In the genomic region with DNA sequence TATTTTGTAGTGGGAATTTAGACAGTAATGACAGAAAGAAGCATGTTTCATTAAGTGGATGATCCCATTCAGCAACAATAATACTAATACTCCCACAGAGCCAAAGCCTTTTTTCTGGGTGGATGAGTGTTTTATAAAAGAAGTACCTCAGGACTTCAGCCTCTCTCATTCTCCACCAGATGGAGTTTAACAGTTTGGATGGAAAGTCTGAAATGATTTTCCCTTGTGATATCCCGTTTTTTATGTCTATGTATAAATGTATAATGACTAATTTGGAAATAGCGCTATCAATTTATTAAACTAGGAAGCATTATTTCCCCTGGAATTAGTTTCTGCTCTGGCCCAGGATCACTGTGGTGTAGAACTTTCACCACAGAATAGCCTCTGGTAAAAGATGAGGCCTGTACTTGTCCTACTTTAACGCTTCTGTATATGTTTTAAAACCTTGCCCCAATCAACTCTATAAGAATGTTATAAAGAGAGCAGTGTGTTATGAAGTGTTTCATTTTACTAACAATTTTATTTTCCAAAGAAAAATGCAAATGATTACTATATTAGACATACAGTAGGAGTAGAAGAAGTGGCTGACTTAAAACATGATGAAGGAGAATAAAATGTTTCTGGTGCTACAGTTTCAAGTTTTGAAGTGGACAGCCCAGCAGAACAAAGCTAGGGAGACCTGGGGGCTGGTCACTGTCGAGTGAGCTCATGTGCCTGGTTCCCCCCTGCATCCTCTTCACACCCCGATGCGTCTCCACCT, we compare ENCODE assay signal across 12 cellular contexts.
DNase-seq lines count a peak whose midpoint lies in the region; ATAC-seq and TF ChIP-seq lines count a peak whose summit lies in the region.
"Had no signal": no experiment of that assay in that cellular context is flagged by ENCODE, and none has a peak within 500 bp of the region (broad histone marks: within the 10 kb centered on the region; RNA-seq: fewer than 3 reads in every experiment).

No MANE protein-coding gene starts in this region.

- TF ChIP-seq CTCF in C4-2B (conservative IDR thresholded peaks at IDR 0.05) (peak; percentile 20), Loucy (conservative IDR thresholded peaks at IDR 0.05; ENCODE audit: low read length) (peak; percentile 18; the same call in 1 of the 2 replicates), neural progenitor cell (IDR thresholded peaks at IDR 0.05) (peak; percentile 28)

- H3K9me3 Mint-ChIP-seq in neural progenitor cell = peaks cover 4% of the 10 kb centered on the region
- H3K9me3 Mint-ChIP-seq: IgD-negative memory B cell had no signal

- H3K4me3 Mint-ChIP-seq in neural progenitor cell = no peak overlapping the region
- H3K4me3 Mint-ChIP-seq: IgD-negative memory B cell had no signal

- H3K4me2 ChIP-seq in Loucy (ENCODE audit: low read depth, low read length, poor library complexity, severe bottlenecking) (no peak overlapping the region), neural progenitor cell (no peak overlapping the region)

- H3K27ac ChIP-seq in C4-2B (no peak overlapping the region), cingulate gyrus (ENCODE audit: low read depth, low read length) (peak overlapping the region; percentile 65), neural progenitor cell (no peak overlapping the region)

- H3K9me2 ChIP-seq in Loucy (replicated peaks; ENCODE audit: low read depth, low read length) = no peaks in the 10 kb centered on the region

- no peak overlapping the region for H3K9ac ChIP-seq in Loucy (ENCODE audit: low read depth, low read length, poor library complexity, severe bottlenecking)
- H3K9ac ChIP-seq in neural progenitor cell = no peak overlapping the region

- H3K27me3 Mint-ChIP-seq in neural progenitor cell (ENCODE audit: insufficient read depth, low read depth) = no peaks in the 10 kb centered on the region
- H3K27me3 Mint-ChIP-seq: IgD-negative memory B cell had no signal

- DNase-seq in neural progenitor cell (ENCODE audit: low spot score) (no peak), RPMI8226 (no peak), left colon (no peak)
- no peak for DNase-seq in effector CD4-positive, alpha-beta T cell
- DNase-seq: H7, NCI-H2081 treated with DMSO at 0.1 percent for 48 hours had no signal

- ATAC-seq in left colon = no peak
- ATAC-seq in GM19455 (IDR thresholded peaks at IDR 0.05; ENCODE audit: unreplicated experiment) = no peak

- H4K20me1 ChIP-seq in Loucy (ENCODE audit: insufficient read depth, low read length, poor library complexity, severe bottlenecking) = no peaks in the 10 kb centered on the region
- no peaks in the 10 kb centered on the region for H4K20me1 ChIP-seq in neural progenitor cell (ENCODE audit: low read depth)

- H3K4me3 ChIP-seq in Loucy (ENCODE audit: low read length, poor library complexity, severe bottlenecking) = no peak overlapping the region
- H3K4me3 ChIP-seq in neural progenitor cell = no peak overlapping the region
- H3K4me3 ChIP-seq: ascending aorta had no signal

- H3K36me3 Mint-ChIP-seq in neural progenitor cell = peaks cover 11% of the 10 kb centered on the region

- intact Hi-C loops in left colon (cut with DNase I, micrococcal nuclease) = no loop called here

- H3K27ac Mint-ChIP-seq in neural progenitor cell = no peak overlapping the region

- H3K4me1 ChIP-seq in Loucy (ENCODE audit: insufficient read depth, low read length, poor library complexity, severe bottlenecking) (no peaks in the 10 kb centered on the region), neural progenitor cell (peaks cover 22% of the 10 kb centered on the region)
- H3K4me1 ChIP-seq: ascending aorta had no signal

- H2AFZ ChIP-seq in Loucy (ENCODE audit: low read length) (no peak overlapping the region), neural progenitor cell (replicated peaks) (no peak overlapping the region)

- H3K9me3 ChIP-seq in Loucy (ENCODE audit: insufficient read depth, low read depth, low read length) = no peaks in the 10 kb centered on the region
- no peaks in the 10 kb centered on the region for H3K9me3 ChIP-seq in neural progenitor cell (ENCODE audit: low read depth)
- H3K9me3 ChIP-seq: ascending aorta had no signal

- no peaks in the 10 kb centered on the region for H3K36me3 ChIP-seq in Loucy (ENCODE audit: insufficient read depth, low read length)
- no peaks in the 10 kb centered on the region for H3K36me3 ChIP-seq in neural progenitor cell
- H3K36me3 ChIP-seq: ascending aorta had no signal

- no peaks in the 10 kb centered on the region for H3K79me2 ChIP-seq in Loucy (ENCODE audit: insufficient read depth, low read length)
- H3K79me2 ChIP-seq in neural progenitor cell (ENCODE audit: low read depth) = no peaks in the 10 kb centered on the region

- no peaks in the 10 kb centered on the region for H3K27me3 ChIP-seq in Loucy (ENCODE audit: insufficient read depth, low read length, poor library complexity, severe bottlenecking)
- H3K27me3 ChIP-seq in neural progenitor cell = no peaks in the 10 kb centered on the region
- H3K27me3 ChIP-seq: ascending aorta had no signal

- H3F3A ChIP-seq in Loucy (ENCODE audit: low read depth) (no peaks in the 10 kb centered on the region), neural progenitor cell (ENCODE audit: low read depth) (no peaks in the 10 kb centered on the region)

- H3K4me1 Mint-ChIP-seq in neural progenitor cell = peaks cover 6% of the 10 kb centered on the region
